Comparison of ENCODE assay signal across 28 cellular contexts in genomic region chr18:13018379-13018778, GRCh38.
"Had no signal": no experiment of that assay in that cellular context is flagged by ENCODE, and none has a peak within 500 bp of the region (broad histone marks: within the 10 kb centered on the region; RNA-seq: fewer than 3 reads in every experiment).

No MANE protein-coding gene starts in this region.

- ATAC-seq: activated CD8-positive, alpha-beta T cell treated with anti-CD3 and anti-CD28 coated beads for 36 hours; activated naive CD8-positive, alpha-beta T cell treated with anti-CD3 and anti-CD28 coated beads, Interleukin-2, amount 50 U/mL, for 24 hours had no signal

- H3K4me1 ChIP-seq: SJCRH30 had no signal

- H3K27ac ChIP-seq: SJCRH30, SK-N-MC had no signal

- H3K4me3 ChIP-seq: MG63, PC-9, SJCRH30, SK-N-MC had no signal

- H3K4me2 ChIP-seq: PC-9 had no signal

- H3K27ac Mint-ChIP-seq: activated CD8-positive, alpha-beta T cell treated with anti-CD3 and anti-CD28 coated beads for 36 hours; activated naive CD4-positive, alpha-beta T cell treated with anti-CD3 and anti-CD28 coated beads, Interleukin-2, amount 10 ng/mL, durations not matched to agents 7 days and 5 days; activated naive CD8-positive, alpha-beta T cell; activated naive CD8-positive, alpha-beta T cell treated with anti-CD3 and anti-CD28 coated beads, Interleukin-2, amount 50 U/mL, for 24 hours; brain had no signal

- H3K27me3 Mint-ChIP-seq: activated CD8-positive, alpha-beta T cell treated with anti-CD3 and anti-CD28 coated beads for 36 hours; activated naive CD4-positive, alpha-beta T cell treated with anti-CD3 and anti-CD28 coated beads, Interleukin-2, amount 10 ng/mL, durations not matched to agents 7 days and 5 days; activated naive CD8-positive, alpha-beta T cell; activated naive CD8-positive, alpha-beta T cell treated with anti-CD3 and anti-CD28 coated beads, Interleukin-2, amount 50 U/mL, for 24 hours had no signal

- DNase-seq: activated CD4-positive, alpha-beta T cell treated with anti-CD3 and anti-CD28 coated beads, Interleukin-2, amount 50 U/mL, for 1 hour; activated CD8-positive, alpha-beta T cell treated with anti-CD3 and anti-CD28 coated beads for 36 hours; activated effector memory CD4-positive, alpha-beta T cell treated with Interleukin-2 at 50 U/mL for 16 hours; activated naive CD4-positive, alpha-beta T cell treated with anti-CD3 and anti-CD28 coated beads, Interleukin-2, amount 10 ng/mL, durations not matched to agents 7 days and 5 days; activated naive CD8-positive, alpha-beta T cell treated with anti-CD3 and anti-CD28 coated beads, Interleukin-2, amount 50 U/mL, for 24 hours; activated T-cell treated with anti-CD3 and anti-CD28 coated beads, Interleukin-2, amount 50 U/mL, for 1 hour; anterior cingulate cortex; central memory CD4-positive, alpha-beta T cell; Kasumi-1; KG1; MG63; MV-4-11; NCI-H1092; NCI-H1436 treated with DMSO at 0.1 percent for 48 hours; NCI-H1694 treated with DMSO at 0.1 percent for 48 hours; NCI-H2029; NCI-H510A; NCI-H526; NCI-H748 treated with DMSO at 0.1 percent for 48 hours; NK-92 treated with Interleukin-12 subunit alpha and Interleukin-12 subunit beta, amount 100 ng/mL, for 24 hours; PC-9; SHP77; SJCRH30 had no signal

- H3K4me1 Mint-ChIP-seq: activated naive CD8-positive, alpha-beta T cell treated with anti-CD3 and anti-CD28 coated beads, Interleukin-2, amount 50 U/mL, for 24 hours; brain had no signal

- FAIRE-seq: TTC549 had no signal

- H3K4me3 Mint-ChIP-seq: activated CD8-positive, alpha-beta T cell treated with anti-CD3 and anti-CD28 coated beads for 36 hours; activated naive CD4-positive, alpha-beta T cell treated with anti-CD3 and anti-CD28 coated beads, Interleukin-2, amount 10 ng/mL, durations not matched to agents 7 days and 5 days; activated naive CD8-positive, alpha-beta T cell; activated naive CD8-positive, alpha-beta T cell treated with anti-CD3 and anti-CD28 coated beads, Interleukin-2, amount 50 U/mL, for 24 hours; activated T-helper 1 cell treated with anti-CD3 and anti-CD28 coated beads, Interleukin-12 subunit alpha, Interleukin-12 subunit beta, Interleukin-2, Interleukin-4 antibody, amounts not matched to agents 30 ng/mL and 10 ng/mL and 1 ng/mL, durations not matched to agents 14 hours and 24 hours and 36 hours; brain had no signal

- H3K9me3 ChIP-seq: MG63, SJCRH30 had no signal

- H2AFZ ChIP-seq: PC-9 had no signal

- H3K9me3 Mint-ChIP-seq: activated naive CD4-positive, alpha-beta T cell treated with anti-CD3 and anti-CD28 coated beads, Interleukin-2, amount 10 ng/mL, durations not matched to agents 7 days and 5 days; activated naive CD8-positive, alpha-beta T cell treated with anti-CD3 and anti-CD28 coated beads, Interleukin-2, amount 50 U/mL, for 24 hours had no signal

- H3K27me3 ChIP-seq: MG63, SJCRH30 had no signal
